Comparison of ENCODE assay signal across 8 cellular contexts in genomic region chr1:28887835-28888682, GRCh38. TPM values are rescaled to one million over a fixed set of nuclear protein-coding genes. Genes with fewer than 3 reads are reported as not detected.
DNase-seq lines count a peak whose midpoint lies in the region; ATAC-seq, FAIRE-seq and TF ChIP-seq lines count a peak whose summit lies in the region.

No MANE protein-coding gene starts in this region.

- ATAC-seq in T-cell (replicated peaks in 1 of 4): no peak
- peak in 3 of 4 donors; percentile 6 to 37 (median 8) for ATAC-seq in pancreas

- no peaks in the 10 kb centered on the region for H3K27me3 ChIP-seq in pancreas

- H3K4me3 ChIP-seq in fibroblast of villous mesenchyme (ENCODE audit: low read depth, low read length): peak overlapping the region; percentile 82
- H3K4me3 ChIP-seq in pancreas: peak overlapping the region; percentile 62 to 98 (median 86)

- peak overlapping the region; percentile 84 to 94 (median 92) for H3K4me3 Mint-ChIP-seq in T-cell

- POLR2A ChIA-PET in T-cell (lab: Charles Lee): no interaction called here

- peaks cover 4% of the 10 kb centered on the region for H3K36me3 Mint-ChIP-seq in T-cell

- intact Hi-C loops in pancreas (cut with DNase I): loop anchor here in 1 of 3 donors (10.0 kb wide), 2 partner anchors 147 to 307 kb away; no protein-coding TSS in a partner anchor

- peak overlapping the region; percentile 82 to 91 for H3K27ac Mint-ChIP-seq in T-cell

- no peak for TF ChIP-seq CTCF in fibroblast of villous mesenchyme (IDR thresholded peaks at IDR 0.05; ENCODE audit: insufficient read depth, low read depth, low read length)
- no peak for TF ChIP-seq CTCF in pancreas (IDR thresholded peaks at IDR 0.05)

- H3K27ac ChIP-seq in pancreas: peak overlapping the region in 2 of 4 donors; percentile 73 to 81

- H3K27me3 Mint-ChIP-seq in T-cell: no peaks in the 10 kb centered on the region

- no peaks in the 10 kb centered on the region for H3K36me3 ChIP-seq in pancreas

- DNase-seq in NCI-H1092 treated with DMSO at 0.1 percent for 48 hours (lab: John Stamatoyannopoulos, UW): peak; percentile 15
- no peak for DNase-seq in NCI-H1092 (lab: John Stamatoyannopoulos, UW)
- DNase-seq in T-cell: no peak
- no peak for DNase-seq in fibroblast of villous mesenchyme (ENCODE audit: low read depth)
- peak; percentile 46 to 74 (median 54) for DNase-seq in pancreas
- DNase-seq in cortex of kidney (lab: John Stamatoyannopoulos, UW): no peak
- no peak for DNase-seq in NAMALWA (ENCODE audit: low spot score)
- no peak for DNase-seq in HK-2 (ENCODE audit: unreplicated experiment)

- H3K9me3 ChIP-seq in pancreas: no peaks in the 10 kb centered on the region

- H3K4me1 ChIP-seq in pancreas: peaks cover 3 to 12% (median 5%) of the 10 kb centered on the region in 3 donors

- CTCF ChIA-PET in T-cell (lab: Charles Lee): interaction anchor here in 1 of 2 donors (0.6 to 0.7 kb wide), 2 partner anchors 42 to 113 kb away, joined by 3 to 4 read pairs; no protein-coding TSS in a partner anchor

- 25 to 27% methylated on average over 23 to 24 of the region's 24 CpGs for WGBS in pancreas, 2 donors

- H3K9me3 Mint-ChIP-seq in T-cell: no peaks in the 10 kb centered on the region

- FAIRE-seq in pancreas (lab: Jason Lieb, UNC): no peak

- peaks cover 54 to 61% (median 54%) of the 10 kb centered on the region in 3 donors for H3K4me1 Mint-ChIP-seq in T-cell

RNA-seq across cellular contexts. Expression of gene EPB41, which starts 26.3 kb away (rescaled TPM):
- total RNA-seq in T-cell (100 to 1,000 TPM; 199 to 257 (median 241) TPM), fibroblast of villous mesenchyme (5.5 and 9.5 TPM in 2 replicates), pancreas (10 to 100 TPM; 19.3 to 39.8 (median 26.3) TPM)
- polyA plus RNA-seq in pancreas: 10 to 100 TPM in 1 of 2 donors, 1 to 10 TPM in 1; 9.1 to 12.3 TPM

Comparison
In these comparisons a context has a peak if more than half of its experiments do, and no peak if none do; other contexts are left out.
1. DNase-seq: peak in NCI-H1092 treated with DMSO at 0.1 percent for 48 hours (single experiment) and pancreas (6 of 6); none in NCI-H1092 (single experiment), T-cell (0 of 34), fibroblast of villous mesenchyme (single experiment), cortex of kidney (single experiment), NAMALWA (single experiment) and HK-2 (single experiment).
2. ATAC-seq: peak in pancreas (3 of 4); none in T-cell (0 of 4).
3. RNA of gene EPB41, which starts 26.3 kb away (total RNA-seq): 199 to 257 TPM in T-cell; 19.3 to 39.8 TPM in pancreas and 5.5 to 9.5 TPM in fibroblast of villous mesenchyme; every median in the first group is over 4 times any median in the second.